ENCODE assay signal across 13 cellular contexts in the genomic region with DNA sequence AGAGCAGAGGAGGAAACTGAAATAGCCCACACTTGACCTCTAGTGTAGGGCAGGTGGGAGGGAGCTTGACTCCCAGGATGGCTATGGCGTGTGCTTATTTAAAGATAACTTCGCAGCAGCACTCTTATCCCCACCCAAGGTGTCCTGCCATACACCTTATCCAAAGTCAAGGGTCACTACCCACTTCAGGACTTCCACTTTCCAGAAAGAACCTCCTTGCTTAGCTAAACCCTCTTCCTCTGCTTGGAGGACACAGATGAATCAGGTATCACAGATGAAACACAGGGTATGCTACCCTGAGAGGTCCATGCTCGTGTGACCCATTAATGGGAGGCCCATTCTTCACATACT. TPM values are rescaled to one million over a fixed set of nuclear protein-coding genes. Genes with fewer than 3 reads are reported as not detected.
DNase-seq lines count a peak whose midpoint lies in the region; ATAC-seq and TF ChIP-seq lines count a peak whose summit lies in the region.
"Had no signal": no experiment of that assay in that cellular context is flagged by ENCODE, and none has a peak within 500 bp of the region (broad histone marks: within the 10 kb centered on the region; RNA-seq: fewer than 3 reads in every experiment).

No MANE protein-coding gene starts in this region.

- H3K56ac ChIP-seq in H9 (ENCODE audit: insufficient read length, low read depth, low read length): no peak overlapping the region

- H3K9me3 ChIP-seq in Caco-2 (no peaks in the 10 kb centered on the region), right lobe of liver (no peaks in the 10 kb centered on the region), stomach (no peaks in the 10 kb centered on the region), H9 (ENCODE audit: control insufficient read depth, low read depth, low read length) (no peaks in the 10 kb centered on the region)

- H3K4me3 Mint-ChIP-seq in Caco-2 (ENCODE audit: unreplicated experiment) (no peak overlapping the region), brain (peak overlapping the region in 4 of 5 experiments; percentile 30 to 61 (median 46)), H9 (no peak overlapping the region)
- H3K4me3 Mint-ChIP-seq: activated CD8-positive, alpha-beta T cell treated with anti-CD3 and anti-CD28 coated beads for 36 hours; stimulated activated naive CD8-positive, alpha-beta T cell treated with anti-CD3 and anti-CD28 coated beads, Interleukin-15, amount 100 ng/mL, for 72 hours had no signal

- H3K79me1 ChIP-seq in H9 (ENCODE audit: insufficient read depth, low read depth, low read length, poor library complexity, severe bottlenecking): no peaks in the 10 kb centered on the region

- H3K27me3 ChIP-seq in Caco-2 (replicated peaks; ENCODE audit: control insufficient read depth, insufficient read depth, low read length) (no peaks in the 10 kb centered on the region), right lobe of liver (no peaks in the 10 kb centered on the region), stomach (peaks cover 0 to 4% (median 0%) of the 10 kb centered on the region in 3 donors), H9 (ENCODE audit: insufficient read depth, low read length) (peaks cover 5% of the 10 kb centered on the region; the same call in 1 of the 2 replicates)

- no peak for TF ChIP-seq CTCF in Caco-2 (IDR thresholded peaks at IDR 0.05; ENCODE audit: insufficient read depth in 1 of 2, low read depth in 1 of 2, low read length in 1 of 2, severe bottlenecking in 1 of 2, unreplicated experiment in 1 of 2)
- no peak for TF ChIP-seq CTCF in brain (conservative IDR thresholded peaks at IDR 0.05)
- TF ChIP-seq CTCF in right lobe of liver (IDR thresholded peaks at IDR 0.05): no peak
- no peak for TF ChIP-seq CTCF in stomach (IDR thresholded peaks at IDR 0.05)
- TF ChIP-seq CTCF in GM10248 (IDR thresholded peaks at IDR 0.05; ENCODE audit: control extremely low read depth, extremely low read depth, low read depth, missing control alignments): no peak
- no peak for TF ChIP-seq CTCF in H9 (conservative IDR thresholded peaks at IDR 0.05)

- H3K4me1 Mint-ChIP-seq in Caco-2 (ENCODE audit: low read depth, unreplicated experiment) (peaks cover 47% of the 10 kb centered on the region), brain (peaks cover 63% of the 10 kb centered on the region), H9 (peaks cover 14 to 18% of the 10 kb centered on the region in 2 experiments)

- H3K4me2 ChIP-seq in H9 (ENCODE audit: insufficient read depth, insufficient read length, low read length): no peak overlapping the region

- no peak overlapping the region for H3K9ac ChIP-seq in H9 (ENCODE audit: extremely low read depth, insufficient read length, low read length)

- H2BK5ac ChIP-seq in H9 (ENCODE audit: insufficient read length, low read length): no peak overlapping the region

- H2BK12ac ChIP-seq in H9 (ENCODE audit: insufficient read length, low read depth, low read length): no peak overlapping the region

- H3K79me2 ChIP-seq in H9 (ENCODE audit: insufficient read depth, low read length): no peaks in the 10 kb centered on the region

- H4K8ac ChIP-seq in H9 (replicated peaks; ENCODE audit: insufficient read length, low read depth, low read length): no peak overlapping the region

- peaks cover 15% of the 10 kb centered on the region for H3K23me2 ChIP-seq in H9 (ENCODE audit: insufficient read length, low read depth, low read length, poor library complexity, severe bottlenecking)

- no peaks in the 10 kb centered on the region for H4K20me1 ChIP-seq in H9 (ENCODE audit: control insufficient read depth, insufficient read depth, insufficient read length)

- intact Hi-C loops in Caco-2 (cut with micrococcal nuclease; ENCODE audit: unreplicated experiment): no loop called here
- intact Hi-C loops in right lobe of liver (cut with DNase I): no loop called here
- intact Hi-C loops in stomach (cut with DNase I; ENCODE audit: low total_unique reads): no loop called here

- H3K9me3 Mint-ChIP-seq in Caco-2 (ENCODE audit: unreplicated experiment) (no peaks in the 10 kb centered on the region), brain (no peaks in the 10 kb centered on the region), H9 (no peaks in the 10 kb centered on the region; a peak in 2 of 5 replicates)
- H3K9me3 Mint-ChIP-seq: activated CD8-positive, alpha-beta T cell treated with anti-CD3 and anti-CD28 coated beads for 36 hours; stimulated activated naive CD8-positive, alpha-beta T cell treated with anti-CD3 and anti-CD28 coated beads, Interleukin-15, amount 100 ng/mL, for 72 hours had no signal

- DNase-seq in Caco-2 (no peak), right lobe of liver (no peak), stomach (no peak), midbrain (lab: John Stamatoyannopoulos, UW) (no peak), GM10248 (ENCODE audit: extremely low spot score) (no peak), NCI-H524 (lab: John Stamatoyannopoulos, UW) (no peak), H9 (no peak)
- DNase-seq: activated CD8-positive, alpha-beta T cell treated with anti-CD3 and anti-CD28 coated beads for 36 hours; NCI-H187 treated with DMSO at 0.1 percent for 48 hours; NCI-H510A treated with DMSO at 0.1 percent for 48 hours; stimulated activated naive CD8-positive, alpha-beta T cell treated with anti-CD3 and anti-CD28 coated beads, Interleukin-15, amount 100 ng/mL, for 72 hours had no signal

- no peak overlapping the region for H2AFZ ChIP-seq in H9 (ENCODE audit: low read length)

- H2AK5ac ChIP-seq in H9 (ENCODE audit: insufficient read length, low read length): no peak overlapping the region

- H2BK20ac ChIP-seq in H9 (ENCODE audit: low read depth, low read length, poor library complexity, severe bottlenecking): no peak overlapping the region

- H4K5ac ChIP-seq in H9 (ENCODE audit: insufficient read length, low read depth, low read length): no peak overlapping the region

- no peak overlapping the region for H3K4ac ChIP-seq in H9 (ENCODE audit: low read depth, low read length)

- H3K36me3 Mint-ChIP-seq in Caco-2 (ENCODE audit: insufficient read depth, unreplicated experiment) (peaks cover 9% of the 10 kb centered on the region), brain (peaks cover 6% of the 10 kb centered on the region), H9 (ENCODE audit: insufficient read depth in 1 of 3, low read depth in 3 of 3) (peaks cover 0 to 2% (median 0%) of the 10 kb centered on the region in 3 experiments; a peak in 2 of 7 replicates)

- POLR2A ChIA-PET in Caco-2 (lab: Charles Lee) (no interaction called here), GM10248 (lab: Yijun Ruan, JAX) (no interaction called here)

- TF ChIP-seq POLR2A in right lobe of liver (IDR thresholded peaks at IDR 0.05) (no peak), stomach (IDR thresholded peaks at IDR 0.05) (no peak)

- CTCF ChIA-PET in Caco-2 (lab: Charles Lee): interaction anchor here (2.2 kb wide), 1 partner anchor 15 kb away, joined by 5 read pairs; no protein-coding TSS in a partner anchor
- CTCF ChIA-PET in GM10248 (lab: Yijun Ruan, JAX): no interaction called here

- H3K27ac Mint-ChIP-seq in Caco-2 (ENCODE audit: unreplicated experiment) (peak overlapping the region; percentile 60), brain (peak overlapping the region in 2 of 5 experiments; percentile 62 to 96), H9 (no peak overlapping the region)
- H3K27ac Mint-ChIP-seq: activated CD8-positive, alpha-beta T cell treated with anti-CD3 and anti-CD28 coated beads for 36 hours; stimulated activated naive CD8-positive, alpha-beta T cell treated with anti-CD3 and anti-CD28 coated beads, Interleukin-15, amount 100 ng/mL, for 72 hours had no signal

- no peak overlapping the region for H3K18ac ChIP-seq in H9 (ENCODE audit: insufficient read length, low read depth, low read length)

- no peak for TF ChIP-seq EP300 in stomach (IDR thresholded peaks at IDR 0.05)

- H3K4me3 ChIP-seq in Caco-2 (ENCODE audit: low read depth, low read length): no peak overlapping the region
- no peak overlapping the region for H3K4me3 ChIP-seq in right lobe of liver
- H3K4me3 ChIP-seq in stomach: peak overlapping the region in 1 of 4 donors; percentile 72

- no peak overlapping the region for H3T11ph ChIP-seq in H9 (ENCODE audit: low read length)

- H3K27ac ChIP-seq in right lobe of liver (peak overlapping the region in 2 of 3 donors; percentile 84 to 90), stomach (peak overlapping the region; percentile 16 to 98 (median 94)), H9 (ENCODE audit: insufficient read length, low read depth, low read length) (no peak overlapping the region)

- H4K91ac ChIP-seq in H9 (ENCODE audit: insufficient read length, low read depth, low read length): no peak overlapping the region

- BruUV-seq in Caco-2 (replicated peaks; lab: Mats Ljungman, UMichigan): no TSS peak

- ATAC-seq in right lobe of liver: no peak
- ATAC-seq: activated CD8-positive, alpha-beta T cell treated with anti-CD3 and anti-CD28 coated beads for 36 hours; stimulated activated naive CD8-positive, alpha-beta T cell treated with anti-CD3 and anti-CD28 coated beads, Interleukin-15, amount 100 ng/mL, for 72 hours had no signal

- no peaks in the 10 kb centered on the region for H3K36me3 ChIP-seq in Caco-2 (ENCODE audit: control insufficient read depth, insufficient read depth, low read length)
- no peaks in the 10 kb centered on the region for H3K36me3 ChIP-seq in right lobe of liver
- H3K36me3 ChIP-seq in stomach: no peaks in the 10 kb centered on the region

- WGBS in right lobe of liver (ENCODE audit: insufficient coverage, low coverage, low lambda C conversion rate, missing lambda C conversion rate): 83% methylated on average over 1 of the region's 3 CpGs
- 48 to 83% (median 71%) methylated on average over 3 of the region's 3 CpGs for WGBS in stomach, 5 donors
- WGBS in H9 (ENCODE audit: extremely low coverage, insufficient read length, low lambda C conversion rate): no CpG with 5 or more reads among the region's 3 CpGs

- no peak overlapping the region for H2BK120ac ChIP-seq in H9 (ENCODE audit: low read depth, low read length, poor library complexity, severe bottlenecking)

- H3K4me1 ChIP-seq in Caco-2 (peaks cover 18% of the 10 kb centered on the region), right lobe of liver (peaks cover 0 to 24% (median 10%) of the 10 kb centered on the region in 4 donors), stomach (peaks cover 19 to 56% (median 44%) of the 10 kb centered on the region in 4 donors), H9 (ENCODE audit: insufficient read depth, low read length) (0 out of 2 replicates have a peak, but pooled peaks cover 2% of the 10 kb centered on the region)

- H3K27me3 Mint-ChIP-seq in Caco-2 (ENCODE audit: insufficient read depth, unreplicated experiment): no peaks in the 10 kb centered on the region
- H3K27me3 Mint-ChIP-seq in brain: no peaks in the 10 kb centered on the region
- H3K27me3 Mint-ChIP-seq in H9 (ENCODE audit: low read depth): peaks cover 49% of the 10 kb centered on the region

- no peak overlapping the region for H3K14ac ChIP-seq in H9 (ENCODE audit: insufficient read depth, low read length)

- no peak overlapping the region for H3K23ac ChIP-seq in H9 (ENCODE audit: insufficient read length, low read depth, low read length)

- no peak overlapping the region for H2BK15ac ChIP-seq in H9 (ENCODE audit: low read depth, low read length)

RNA-seq across cellular contexts. Expression of a gene that starts 2.3 kb away (rescaled TPM):
- 35.2 and 36.7 TPM in 2 replicates for total RNA-seq in Caco-2 (2022)
- polyA plus RNA-seq in brain (ENCODE audit: insufficient read depth, low read depth, low replicate concordance): 13.4 TPM
- total RNA-seq in right lobe of liver: 10 to 100 TPM in 4 of 6 experiments, 1 to 10 TPM in 2; 7.0 to 37.7 (median 13.8) TPM
- total RNA-seq in stomach: 10 to 100 TPM in 4 of 5 donors, 1 to 10 TPM in 1; 9.9 to 82.7 (median 55.4) TPM
- 10 to 100 TPM; 11.1 to 19.4 (median 19.4) TPM for polyA plus RNA-seq in stomach
- total RNA-seq in H9 (2021): 1.0 and 1.1 TPM in 2 replicates
- total RNA-seq: activated CD8-positive, alpha-beta T cell treated with anti-CD3 and anti-CD28 coated beads for 36 hours; OCI-LY7 had no signal

Comparison
In these comparisons a context has a peak if more than half of its experiments do, and no peak if none do; other contexts are left out.
1. H3K4me3 Mint-ChIP-seq: peak in brain (4 of 5); none in Caco-2 (single experiment) and H9 (0 of 2).